8 cellular contexts compared by ENCODE assay signal in the genomic region with DNA sequence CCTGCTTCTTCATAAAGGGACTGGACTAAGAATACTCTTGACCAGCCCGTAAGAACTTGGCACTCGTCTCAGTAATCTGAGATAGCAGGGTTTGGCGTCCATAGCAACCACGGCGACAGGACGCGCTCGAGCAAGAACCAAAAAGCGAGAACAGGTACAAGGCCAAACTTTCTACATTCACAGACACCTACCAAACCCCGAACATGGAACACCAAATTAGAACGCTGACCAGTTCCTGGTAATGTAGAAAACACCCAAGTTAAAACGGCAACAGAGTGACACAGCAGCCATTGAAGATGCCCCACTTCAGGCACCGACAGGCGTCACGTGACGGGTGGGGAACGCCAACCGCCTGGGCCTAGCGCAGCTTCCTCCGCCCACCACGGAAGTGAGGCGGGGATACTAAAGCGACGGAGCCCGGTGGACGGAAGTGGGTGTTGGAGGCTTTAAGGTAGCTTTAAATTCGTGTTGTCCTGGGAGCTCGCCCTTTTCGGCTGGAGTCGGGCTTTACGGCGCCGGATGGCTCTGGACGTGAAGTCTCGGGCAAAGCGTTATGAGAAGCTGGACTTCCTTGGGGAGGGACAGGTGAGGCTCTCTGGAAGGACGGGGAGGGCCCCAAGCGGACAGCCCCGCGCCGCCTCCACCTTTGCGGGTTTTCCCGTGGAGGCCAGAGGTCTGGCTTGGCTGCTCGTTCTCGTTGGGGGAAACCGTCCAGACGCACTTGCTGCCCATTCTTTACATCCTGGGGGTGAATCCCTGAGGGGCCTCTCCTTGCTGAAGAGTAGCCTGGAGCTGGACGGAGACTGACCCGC. TPM values are rescaled to one million over a fixed set of nuclear protein-coding genes. Genes with fewer than 3 reads are reported as not detected.
DNase-seq lines count a peak whose midpoint lies in the region; ATAC-seq and TF ChIP-seq lines count a peak whose summit lies in the region.

A gene (plus strand): TSS at position 430 of the 812 bp plus-strand sequence. CDS start 90 bp downstream, at position 520.

- H3K9me3 Mint-ChIP-seq in CD14-positive monocyte = no peaks in the 10 kb centered on the region

- H3K27me3 ChIP-seq in dorsolateral prefrontal cortex = no peaks in the 10 kb centered on the region
- no peaks in the 10 kb centered on the region for H3K27me3 ChIP-seq in liver (ENCODE audit: control insufficient read depth in 4 of 4, insufficient read depth in 4 of 4, low read length in 3 of 4)

- H3K4me1 ChIP-seq in liver (ENCODE audit: control insufficient read depth in 4 of 4, insufficient read depth in 4 of 4, low read length in 3 of 4) = peaks cover 5 to 34% (median 22%) of the 10 kb centered on the region in 4 donors

- under 1% methylated on average over 49 of the region's 49 CpGs for WGBS in liver

- TF ChIP-seq RAD21 in liver (IDR thresholded peaks at IDR 0.05) = peak; percentile 37 to 47

- TF ChIP-seq CTCF in CD14-positive monocyte (IDR thresholded peaks at IDR 0.05) (no peak), dorsolateral prefrontal cortex (IDR thresholded peaks at IDR 0.05 in 54 of 56, conservative IDR thresholded peaks at IDR 0.05 in 2 of 56; ENCODE audit: low read depth in 1 of 56, partially characterized antibody in 56 of 56) (peak in 30 of 56 donors; percentile 11 to 55 (median 27)), liver (IDR thresholded peaks at IDR 0.05; ENCODE audit: low read depth, low read length, missing input control) (no peak)

- H3K9ac ChIP-seq in liver (ENCODE audit: low read depth in 1 of 2, low read length in 2 of 2) = peak within 1 kb of the TSS; percentile 80 to 85

- intact Hi-C loops in CD14-positive monocyte (cut with micrococcal nuclease) = loop anchor here (1.0 to 10.0 kb wide), 4 partner anchors 68 to 142 kb away; a partner anchor contains a TSS
- intact Hi-C loops in dorsolateral prefrontal cortex (cut with DNase I) = loop anchor here (2.0 to 10.0 kb wide), 4 partner anchors 18 to 100 kb away; a partner anchor contains a TSS

- peaks cover 0 to 8% (median 0%) of the 10 kb centered on the region in 4 donors for H3K36me3 ChIP-seq in liver (ENCODE audit: control insufficient read depth in 4 of 4, insufficient read depth in 3 of 4, low read depth in 1 of 4, low read length in 3 of 4)

- no peaks in the 10 kb centered on the region for H3K9me3 ChIP-seq in liver (ENCODE audit: control insufficient read depth in 4 of 4, low read length in 3 of 4)

- ATAC-seq in GM19397 (IDR thresholded peaks at IDR 0.05; ENCODE audit: unreplicated experiment) (peak; percentile 99), HG03571 (IDR thresholded peaks at IDR 0.05; ENCODE audit: unreplicated experiment) (peak; percentile 97)

- H3K27me3 Mint-ChIP-seq in CD14-positive monocyte (ENCODE audit: low read depth in 3 of 3) = no peaks in the 10 kb centered on the region

- peaks cover 24% of the 10 kb centered on the region for H3K4me1 Mint-ChIP-seq in CD14-positive monocyte

- H3K4me3 Mint-ChIP-seq in CD14-positive monocyte = peak within 1 kb of the TSS; percentile 90 to 99

- H3K27ac Mint-ChIP-seq in CD14-positive monocyte = peak within 1 kb of the TSS; percentile 82 to 97 (median 91)

- H3K27ac ChIP-seq in dorsolateral prefrontal cortex (peak within 1 kb of the TSS in 56 of 59 donors; percentile 2 to 91 (median 79)), liver (ENCODE audit: low read depth in 1 of 2, low read length in 2 of 2) (peak within 1 kb of the TSS; percentile 67 to 79)

- peak; percentile 91 for DNase-seq in CD14-positive monocyte (ENCODE audit: low spot score)
- peak; percentile 93 for DNase-seq in NCI-H82 (lab: John Stamatoyannopoulos, UW)
- peak; percentile 92 to 94 for DNase-seq in activated CD4-positive, alpha-beta T cell treated with anti-CD3 and anti-CD28 coated beads, Interleukin-2, amount 50 U/mL, for 48 hours
- peak; percentile 90 to 96 (median 95) for DNase-seq in dorsolateral prefrontal cortex
- peak; percentile 94 for DNase-seq in stimulated activated CD4-positive, alpha-beta T cell treated with anti-CD3 and anti-CD28 coated beads, Interleukin-4, amount 100 ng/mL, for 24 hours

- H3K4me3 ChIP-seq in dorsolateral prefrontal cortex (peak within 1 kb of the TSS; percentile 56 to 99 (median 87)), liver (ENCODE audit: low read depth in 1 of 3, low read length in 3 of 3) (peak within 1 kb of the TSS; percentile 65 to 96 (median 96))

- H3K36me3 Mint-ChIP-seq in CD14-positive monocyte = peaks cover 22 to 32% of the 10 kb centered on the region in 2 donors

TF ChIP-seq in liver, 16 proteins besides CTCF, POLR2A, EP300 and RAD21:
- TF ChIP-seq, protein P1, sequence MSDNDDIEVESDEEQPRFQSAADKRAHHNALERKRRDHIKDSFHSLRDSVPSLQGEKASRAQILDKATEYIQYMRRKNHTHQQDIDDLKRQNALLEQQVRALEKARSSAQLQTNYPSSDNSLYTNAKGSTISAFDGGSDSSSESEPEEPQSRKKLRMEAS (IDR thresholded peaks at IDR 0.05) = peak; percentile 63
- no peak for TF ChIP-seq FOXA2 (IDR thresholded peaks at IDR 0.05)
- peak in 1 of 2 donors; percentile 64 for TF ChIP-seq EGR1 (IDR thresholded peaks at IDR 0.05; ENCODE audit: low read depth in 2 of 2)
- peak; percentile 45 for TF ChIP-seq NR2F2 (IDR thresholded peaks at IDR 0.05)
- TF ChIP-seq SP1 (IDR thresholded peaks at IDR 0.05) = peak; percentile 55
- TF ChIP-seq RXRA (IDR thresholded peaks at IDR 0.05) = peak in 1 of 2 donors; percentile 24
- TF ChIP-seq YY1 (IDR thresholded peaks at IDR 0.05) = peak; percentile 96
- peak; percentile 7 for TF ChIP-seq TAF1 (conservative IDR thresholded peaks at IDR 0.05)
- TF ChIP-seq HNF4A (conservative IDR thresholded peaks at IDR 0.05) = no peak
- TF ChIP-seq JUND (IDR thresholded peaks at IDR 0.05) = no peak
- TF ChIP-seq, protein P2, sequence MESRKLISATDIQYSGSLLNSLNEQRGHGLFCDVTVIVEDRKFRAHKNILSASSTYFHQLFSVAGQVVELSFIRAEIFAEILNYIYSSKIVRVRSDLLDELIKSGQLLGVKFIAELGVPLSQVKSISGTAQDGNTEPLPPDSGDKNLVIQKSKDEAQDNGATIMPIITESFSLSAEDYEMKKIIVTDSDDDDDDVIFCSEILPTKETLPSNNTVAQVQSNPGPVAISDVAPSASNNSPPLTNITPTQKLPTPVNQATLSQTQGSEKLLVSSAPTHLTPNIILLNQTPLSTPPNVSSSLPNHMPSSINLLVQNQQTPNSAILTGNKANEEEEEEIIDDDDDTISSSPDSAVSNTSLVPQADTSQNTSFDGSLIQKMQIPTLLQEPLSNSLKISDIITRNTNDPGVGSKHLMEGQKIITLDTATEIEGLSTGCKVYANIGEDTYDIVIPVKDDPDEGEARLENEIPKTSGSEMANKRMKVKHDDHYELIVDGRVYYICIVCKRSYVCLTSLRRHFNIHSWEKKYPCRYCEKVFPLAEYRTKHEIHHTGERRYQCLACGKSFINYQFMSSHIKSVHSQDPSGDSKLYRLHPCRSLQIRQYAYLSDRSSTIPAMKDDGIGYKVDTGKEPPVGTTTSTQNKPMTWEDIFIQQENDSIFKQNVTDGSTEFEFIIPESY (IDR thresholded peaks at IDR 0.05) = peak; percentile 19
- peak; percentile 92 to 96 for TF ChIP-seq GABPA (IDR thresholded peaks at IDR 0.05 in 1 of 2, conservative IDR thresholded peaks at IDR 0.05 in 1 of 2)
TF ChIP-seq in liver: peak in this region for 9.

RNA-seq across cellular contexts. Expression of the gene that starts here (rescaled TPM):
- 10 to 100 TPM; 14.4 to 20.4 TPM for polyA plus RNA-seq in CD14-positive monocyte
- 10 to 100 TPM; 11.8 to 43.6 (median 24.9) TPM for total RNA-seq in dorsolateral prefrontal cortex
- 10 to 100 TPM in 1 of 2 donors, 1 to 10 TPM in 1; 7.9 to 15.0 TPM for total RNA-seq in liver
- polyA plus RNA-seq in liver = 1 to 10 TPM; 6.9 to 7.9 TPM

Comparison
In these comparisons a context has a peak if more than half of its experiments do, and no peak if none do; other contexts are left out.
1. Peak in every context shown above with its lines: DNase-seq, ATAC-seq, H3K4me3 ChIP-seq and H3K27ac ChIP-seq.
2. CTCF ChIP-seq: peak in dorsolateral prefrontal cortex (30 of 56); none in CD14-positive monocyte (single experiment) and liver (single experiment).